In genomic region chr7:148337995-148338747, GRCh38 we compare ENCODE assay signal across 18 cellular contexts.
DNase-seq lines count a peak whose midpoint lies in the region; ATAC-seq, FAIRE-seq and TF ChIP-seq lines count a peak whose summit lies in the region.
"Had no signal": no experiment of that assay in that cellular context is flagged by ENCODE, and none has a peak within 500 bp of the region (broad histone marks: within the 10 kb centered on the region; RNA-seq: fewer than 3 reads in every experiment).

No MANE protein-coding gene starts in this region.

- no peak for TF ChIP-seq CTCF in Caco-2 (IDR thresholded peaks at IDR 0.05; ENCODE audit: insufficient read depth in 1 of 2, low read depth in 1 of 2, low read length in 1 of 2, severe bottlenecking in 1 of 2, unreplicated experiment in 1 of 2)
- no peak for TF ChIP-seq CTCF in K562 (IDR thresholded peaks at IDR 0.05 in 2 of 3, conservative IDR thresholded peaks at IDR 0.05 in 1 of 3; ENCODE audit: insufficient read depth in 2 of 3, low read depth in 1 of 3, low read length in 3 of 3)
- no peak for TF ChIP-seq CTCF in nephron (IDR thresholded peaks at IDR 0.05; ENCODE audit: unreplicated experiment in 3 of 3)

- no peak overlapping the region for H3K4me2 ChIP-seq in K562 (ENCODE audit: insufficient read depth, low read length)

- DNase-seq in Caco-2 (no peak), K562 (ENCODE audit: extremely low read depth in 1 of 4, low spot score in 3 of 4) (peak in 1 of 4 experiments; percentile 31), cortex of kidney (lab: John Stamatoyannopoulos, UW) (no peak), NCI-H446 (lab: John Stamatoyannopoulos, UW) (no peak), NCI-H1417 treated with DMSO at 0.1 percent for 48 hours (lab: John Stamatoyannopoulos, UW) (no peak)
- no peak for DNase-seq in activated effector memory CD4-positive, alpha-beta T cell treated with Interleukin-2 at 50 U/mL for 16 hours
- DNase-seq: activated CD4-positive, alpha-beta T cell treated with anti-CD3 and anti-CD28 coated beads, Interleukin-2, amount 50 U/mL, for 1 hour; activated CD8-positive, alpha-beta memory T cell treated with anti-CD3 and anti-CD28 coated beads, Interleukin-2, amount 50 U/mL, for 48 hours; activated naive CD4-positive, alpha-beta T cell treated with Interleukin-2 at 50 U/mL for 16 hours; anterior cingulate cortex; effector CD8-positive, alpha-beta T cell; mesenchymal stem cell; NCI-H1694; SHP77; stimulated activated CD4-positive, alpha-beta T cell treated with anti-CD3 and anti-CD28 coated beads, Interleukin-4, amount 100 ng/mL, for 4 hours; upper lobe of right lung had no signal

- H3K27me3 ChIP-seq in Caco-2 (replicated peaks; ENCODE audit: control insufficient read depth, insufficient read depth, low read length) (no peaks in the 10 kb centered on the region), HUES6 (ENCODE audit: control insufficient read depth, insufficient read depth, low read length) (no peaks in the 10 kb centered on the region), K562 (ENCODE audit: control insufficient read depth in 2 of 2, insufficient read depth in 2 of 2, low read length in 2 of 2) (peaks cover 33 to 48% of the 10 kb centered on the region in 2 experiments)

- intact Hi-C loops in Caco-2 (cut with micrococcal nuclease; ENCODE audit: unreplicated experiment): loop anchor here (5.0 kb wide), 1 partner anchor 144 kb away; no protein-coding TSS in a partner anchor
- intact Hi-C loops in K562 (cut with micrococcal nuclease): no loop called here

- H3K36me3 ChIP-seq in Caco-2 (ENCODE audit: control insufficient read depth, insufficient read depth, low read length): peaks cover 1% of the 10 kb centered on the region; the same call in 1 of the 2 replicates
- H3K36me3 ChIP-seq in HUES6 (ENCODE audit: control insufficient read depth, insufficient read depth, low read length): peaks cover 22% of the 10 kb centered on the region
- H3K36me3 ChIP-seq in K562 (ENCODE audit: control insufficient read depth, insufficient read depth, low read length): no peaks in the 10 kb centered on the region
- H3K36me3 ChIP-seq: upper lobe of right lung had no signal

- H3K9me3 Mint-ChIP-seq in Caco-2 (ENCODE audit: unreplicated experiment): no peaks in the 10 kb centered on the region
- H3K9me3 Mint-ChIP-seq in nephron: no peaks in the 10 kb centered on the region

- CTCF ChIA-PET in Caco-2 (lab: Charles Lee): interaction anchor here (0.9 kb wide), 1 partner anchor 19 kb away, joined by 3 read pairs; no protein-coding TSS in a partner anchor
- CTCF ChIA-PET in K562 (lab: Yijun Ruan, JAX; ENCODE audit: low intra/inter-chr PET ratio): no interaction called here

- H3K27ac ChIP-seq in HUES6 (ENCODE audit: low read depth, low read length) (peak overlapping the region; percentile 65; the same call in 1 of the 2 replicates), K562 (ENCODE audit: extremely low read depth, low read depth, low read length) (no peak overlapping the region)
- H3K27ac ChIP-seq: upper lobe of right lung had no signal

- in situ Hi-C loops in K562 (cut with MboI): no loop called here

- TF ChIP-seq POLR2A in K562 (conservative IDR thresholded peaks at IDR 0.05): no peak

- TF ChIP-seq RAD21 in K562 (CRISPR knock-in tag; conservative IDR thresholded peaks at IDR 0.05 in 1 of 2, IDR thresholded peaks at IDR 0.05 in 1 of 2): no peak

- H3K4me1 ChIP-seq in Caco-2: peaks cover 25% of the 10 kb centered on the region
- H3K4me1 ChIP-seq in HUES6 (ENCODE audit: control insufficient read depth, insufficient read depth, low read length): peaks cover 71% of the 10 kb centered on the region
- H3K4me1 ChIP-seq in K562 (replicated peaks in 1 of 2; ENCODE audit: control insufficient read depth in 2 of 2, insufficient read depth in 2 of 2, low read length in 2 of 2): peaks cover 0 to 5% of the 10 kb centered on the region in 2 experiments; a peak in 1 of 5 replicates

- H3K4me3 Mint-ChIP-seq in Caco-2 (ENCODE audit: unreplicated experiment): peak overlapping the region; percentile 94
- peak overlapping the region; percentile 82 to 89 (median 87) for H3K4me3 Mint-ChIP-seq in nephron

- peaks cover 6% of the 10 kb centered on the region for H3K36me3 Mint-ChIP-seq in Caco-2 (ENCODE audit: insufficient read depth, unreplicated experiment)
- H3K36me3 Mint-ChIP-seq in nephron (ENCODE audit: low read depth): no peaks in the 10 kb centered on the region

- 0% methylated on average over 5 of the region's 5 CpGs for WGBS in K562 (ENCODE audit: insufficient coverage, low coverage, missing lambda C conversion rate)

- H3K9ac ChIP-seq in HUES6 (ENCODE audit: low read length): peak overlapping the region; percentile 96
- no peak overlapping the region for H3K9ac ChIP-seq in K562 (ENCODE audit: insufficient read depth in 1 of 2, low read depth in 2 of 2, low read length in 2 of 2)

- no TSS peak for BruUV-seq in Caco-2 (replicated peaks; lab: Mats Ljungman, UMichigan)
- BruUV-seq in K562 (replicated peaks; lab: Mats Ljungman, UMichigan): no TSS peak

- ATAC-seq in K562: no peak

- peaks cover 3% of the 10 kb centered on the region; the same call in 1 of the 2 replicates for H4K20me1 ChIP-seq in K562 (replicated peaks; ENCODE audit: control insufficient read depth, insufficient read depth, low read length)

- H3K4me1 Mint-ChIP-seq in Caco-2 (ENCODE audit: low read depth, unreplicated experiment) (peaks cover 27% of the 10 kb centered on the region), nephron (peaks cover 39% of the 10 kb centered on the region)

- H3K4me3 ChIP-seq in Caco-2 (ENCODE audit: low read depth, low read length) (no peak overlapping the region), HUES6 (ENCODE audit: low read depth, low read length) (peak overlapping the region; percentile 88), K562 (no peak overlapping the region)
- H3K4me3 ChIP-seq: upper lobe of right lung had no signal

- no peaks in the 10 kb centered on the region for H3K79me2 ChIP-seq in K562 (ENCODE audit: control insufficient read depth, insufficient read depth, low read length)

- H3K27ac Mint-ChIP-seq in Caco-2 (ENCODE audit: unreplicated experiment) (peak overlapping the region; percentile 72), nephron (peak overlapping the region; percentile 1 to 97 (median 65))

- no peak for FAIRE-seq in K562 (lab: Jason Lieb, UNC)

- H3K9me1 ChIP-seq in K562 (ENCODE audit: control insufficient read depth, insufficient read depth, low read length): no peaks in the 10 kb centered on the region

- POLR2A ChIA-PET in Caco-2 (lab: Charles Lee): interaction anchor here (1.3 kb wide), 1 partner anchor 20 kb away, joined by 3 read pairs; no protein-coding TSS in a partner anchor
- POLR2A ChIA-PET in K562 (lab: Yijun Ruan, JAX): no interaction called here

- TF ChIP-seq EP300 in K562 (IDR thresholded peaks at IDR 0.05; ENCODE audit: low read length): no peak

- H3K27me3 Mint-ChIP-seq in Caco-2 (ENCODE audit: insufficient read depth, unreplicated experiment) (no peaks in the 10 kb centered on the region), nephron (ENCODE audit: low read depth) (peaks cover 64% of the 10 kb centered on the region)

- no peaks in the 10 kb centered on the region for H3K9me3 ChIP-seq in Caco-2
- no peaks in the 10 kb centered on the region for H3K9me3 ChIP-seq in HUES6 (ENCODE audit: control insufficient read depth, insufficient read depth, low read depth, low read length)
- no peaks in the 10 kb centered on the region for H3K9me3 ChIP-seq in K562 (replicated peaks; ENCODE audit: control insufficient read depth, insufficient read depth, low read depth, low read length)
- H3K9me3 ChIP-seq: upper lobe of right lung had no signal

- H2AFZ ChIP-seq in K562 (ENCODE audit: low read depth, low read length): no peak overlapping the region

TF ChIP-seq in K562, 482 proteins besides CTCF, POLR2A, EP300 and RAD21 (continues in another document):
- TF ChIP-seq, protein P1, sequence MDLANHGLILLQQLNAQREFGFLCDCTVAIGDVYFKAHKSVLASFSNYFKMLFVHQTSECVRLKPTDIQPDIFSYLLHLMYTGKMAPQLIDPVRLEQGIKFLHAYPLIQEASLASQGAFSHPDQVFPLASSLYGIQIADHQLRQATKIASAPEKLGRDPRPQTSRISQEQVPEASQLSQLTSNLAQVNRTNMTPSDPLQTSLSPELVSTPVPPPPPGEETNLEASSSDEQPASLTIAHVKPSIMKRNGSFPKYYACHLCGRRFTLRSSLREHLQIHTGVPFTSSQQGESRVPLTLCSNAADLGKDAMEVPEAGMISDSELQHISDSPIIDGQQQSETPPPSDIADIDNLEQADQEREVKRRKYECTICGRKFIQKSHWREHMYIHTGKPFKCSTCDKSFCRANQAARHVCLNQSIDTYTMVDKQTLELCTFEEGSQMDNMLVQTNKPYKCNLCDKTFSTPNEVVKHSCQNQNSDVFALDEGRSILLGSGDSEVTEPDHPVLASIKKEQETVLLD (IDR thresholded peaks at IDR 0.05): no peak
- no peak for TF ChIP-seq MIER1 (IDR thresholded peaks at IDR 0.05; ENCODE audit: low read depth)
- no peak for TF ChIP-seq REST (CRISPR knock-in tag; IDR thresholded peaks at IDR 0.05; ENCODE audit: low read depth)
- no peak for TF ChIP-seq SRSF3 (IDR thresholded peaks at IDR 0.05; ENCODE audit: insufficient read depth, low read length)
- no peak for TF ChIP-seq DIDO1 (tag; IDR thresholded peaks at IDR 0.05; ENCODE audit: low read depth)
- TF ChIP-seq HSF4 (CRISPR knock-in tag; IDR thresholded peaks at IDR 0.05; ENCODE audit: borderline replicate concordance): no peak
